8 cellular contexts compared by ENCODE assay signal in the genomic region with DNA sequence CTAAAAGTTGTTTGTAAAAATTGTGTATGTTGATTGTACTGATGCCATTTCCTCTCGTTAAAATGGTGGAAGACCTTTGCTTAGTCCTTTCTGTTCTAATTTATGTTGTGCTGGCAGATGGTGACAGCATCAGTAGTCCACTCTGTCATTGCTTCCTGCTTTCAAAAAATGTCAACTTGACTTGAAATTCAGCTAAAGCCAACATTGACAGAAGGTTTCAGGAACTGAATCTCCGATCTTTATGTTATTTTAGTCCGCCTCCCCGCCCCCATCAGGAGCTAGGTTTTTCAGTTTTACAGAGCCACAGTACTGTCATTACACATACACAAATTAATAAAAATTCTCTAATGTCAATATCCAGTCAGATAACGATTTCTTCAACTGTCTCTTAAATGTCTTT. TPM values are rescaled to one million over a fixed set of nuclear protein-coding genes. Genes with fewer than 3 reads are reported as not detected.
DNase-seq lines count a peak whose midpoint lies in the region; ATAC-seq and TF ChIP-seq lines count a peak whose summit lies in the region.

No MANE protein-coding gene starts in this region.

- peak overlapping the region; percentile 94 for H3K9ac ChIP-seq in DND-41 (ENCODE audit: low read depth, low read length)

- TF ChIP-seq POLR2A in right lobe of liver (IDR thresholded peaks at IDR 0.05) = no peak

- H3K9me3 ChIP-seq in DND-41 (ENCODE audit: insufficient read depth, low read length, severe bottlenecking) (no peaks in the 10 kb centered on the region), right lobe of liver (no peaks in the 10 kb centered on the region)

- 47% methylated on average over 5 of the region's 5 CpGs for WGBS in right lobe of liver (ENCODE audit: insufficient coverage, low coverage, low lambda C conversion rate, missing lambda C conversion rate)

- TF ChIP-seq CTCF in DND-41 (IDR thresholded peaks at IDR 0.05; ENCODE audit: borderline replicate concordance, extremely low read depth, low read length, poor library complexity, severe bottlenecking) (no peak), VCaP (conservative IDR thresholded peaks at IDR 0.05) (no peak), right lobe of liver (IDR thresholded peaks at IDR 0.05) (no peak)

- CTCF ChIA-PET in HEK293T (lab: Yijun Ruan, JAX) = interaction anchor here (0.5 kb wide), 1 partner anchor 178 kb away, joined by 3 read pairs; no protein-coding TSS in a partner anchor

- peak overlapping the region; percentile 78 for H3K4me2 ChIP-seq in DND-41 (ENCODE audit: insufficient read depth, low read length)

- no peak overlapping the region for H2AFZ ChIP-seq in DND-41 (ENCODE audit: low read depth, low read length)

- peak overlapping the region; percentile 88 to 91; a peak in 3 of 4 replicates for H3K4me3 ChIP-seq in DND-41 (ENCODE audit: low read depth in 1 of 2, low read length in 2 of 2)
- H3K4me3 ChIP-seq in right lobe of liver = peak overlapping the region in 2 of 3 donors; percentile 77 to 89

- peaks cover 18% of the 10 kb centered on the region for H3K36me3 ChIP-seq in DND-41 (ENCODE audit: insufficient read depth, low read length)
- no peaks in the 10 kb centered on the region for H3K36me3 ChIP-seq in right lobe of liver

- H3K27ac ChIP-seq in DND-41 (ENCODE audit: low read length) (peak overlapping the region; percentile 92), VCaP (peak overlapping the region; percentile 94), right lobe of liver (peak overlapping the region in 1 of 3 donors; percentile 89)

- H3K4me1 ChIP-seq in DND-41 (ENCODE audit: insufficient read depth, low read length) = peaks cover 39% of the 10 kb centered on the region
- H3K4me1 ChIP-seq in right lobe of liver = peaks cover 0 to 20% (median 5%) of the 10 kb centered on the region in 4 donors

- peaks cover 87% of the 10 kb centered on the region for H3K79me2 ChIP-seq in DND-41 (ENCODE audit: insufficient read depth, low read length)

- H3K27me3 ChIP-seq in DND-41 (ENCODE audit: insufficient read depth, low read length, poor library complexity) (no peaks in the 10 kb centered on the region), right lobe of liver (no peaks in the 10 kb centered on the region)

- intact Hi-C loops in right lobe of liver (cut with DNase I) = no loop called here

- POLR2A ChIA-PET in HEK293T (lab: Yijun Ruan, JAX) = interaction anchor here (2.2 to 2.9 kb wide), 2 partner anchors 10 to 14 kb away, joined by 9 to 13 read pairs; no protein-coding TSS in a partner anchor

- no peak for DNase-seq in DND-41
- no peak for DNase-seq in HEK293T (ENCODE audit: extremely low spot score)
- no peak for DNase-seq in right lobe of liver
- no peak for DNase-seq in HPDE6-E6E7 (ENCODE audit: extremely low spot score)
- no peak for DNase-seq in NCI-H1436 treated with DMSO at 0.1 percent for 48 hours (lab: John Stamatoyannopoulos, UW)
- no peak for DNase-seq in NCI-H510A (lab: John Stamatoyannopoulos, UW)

- no peaks in the 10 kb centered on the region for H4K20me1 ChIP-seq in DND-41 (ENCODE audit: insufficient read depth, low read length)

- ATAC-seq in DND-41 (ENCODE audit: insufficient read depth, low read depth) (no peak), right lobe of liver (no peak), GM19035 (IDR thresholded peaks at IDR 0.05; ENCODE audit: unreplicated experiment) (no peak)

TF ChIP-seq in HEK293T, 16 proteins besides CTCF, POLR2A, EP300 and RAD21:
- TF ChIP-seq, protein P1, sequence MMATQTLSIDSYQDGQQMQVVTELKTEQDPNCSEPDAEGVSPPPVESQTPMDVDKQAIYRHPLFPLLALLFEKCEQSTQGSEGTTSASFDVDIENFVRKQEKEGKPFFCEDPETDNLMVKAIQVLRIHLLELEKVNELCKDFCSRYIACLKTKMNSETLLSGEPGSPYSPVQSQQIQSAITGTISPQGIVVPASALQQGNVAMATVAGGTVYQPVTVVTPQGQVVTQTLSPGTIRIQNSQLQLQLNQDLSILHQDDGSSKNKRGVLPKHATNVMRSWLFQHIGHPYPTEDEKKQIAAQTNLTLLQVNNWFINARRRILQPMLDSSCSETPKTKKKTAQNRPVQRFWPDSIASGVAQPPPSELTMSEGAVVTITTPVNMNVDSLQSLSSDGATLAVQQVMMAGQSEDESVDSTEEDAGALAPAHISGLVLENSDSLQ (IDR thresholded peaks at IDR 0.05) = peak; percentile 59; the same call in 1 of the 2 replicates
- TF ChIP-seq BHLHE40 (IDR thresholded peaks at IDR 0.05; ENCODE audit: borderline replicate concordance) (no peak), LEF1 (IDR thresholded peaks at IDR 0.05; ENCODE audit: borderline replicate concordance) (no peak), ZNF384 (IDR thresholded peaks at IDR 0.05) (no peak), SUZ12 (IDR thresholded peaks at IDR 0.05) (no peak), FOXK2 (IDR thresholded peaks at IDR 0.05) (no peak)

RNA-seq across cellular contexts. Expression of gene CEP63, which starts 1.5 kb away (rescaled TPM):
- 10 to 100 TPM in 2 of 6 experiments, 1 to 10 TPM in 4; 8.7 to 14.4 (median 9.1) TPM for total RNA-seq in right lobe of liver

RNA-seq across cellular contexts. Expression of gene ANAPC13, which starts 1.6 kb away (rescaled TPM):
- 10 to 100 TPM; 23.1 to 46.6 (median 31.7) TPM for total RNA-seq in right lobe of liver
